Comparison of ENCODE assay signal across 10 cellular contexts in genomic region chr22:19524170-19525115, GRCh38. TPM values are rescaled to one million over a fixed set of nuclear protein-coding genes. Genes with fewer than 3 reads are reported as not detected.
DNase-seq lines count a peak whose midpoint lies in the region; ATAC-seq, FAIRE-seq and TF ChIP-seq lines count a peak whose summit lies in the region.
"Had no signal": no experiment of that assay in that cellular context is flagged by ENCODE, and none has a peak within 500 bp of the region (broad histone marks: within the 10 kb centered on the region; RNA-seq: fewer than 3 reads in every experiment).

Gene CLDN5, minus strand, starts transcription at chr22:19524410. Its CDS starts 155 bp downstream, at chr22:19524255.

- H3K4me1 ChIP-seq in osteoblast (ENCODE audit: insufficient read depth, low read length): peaks cover 5% of the 10 kb centered on the region
- H3K4me1 ChIP-seq: BLaER1 had no signal

- peak within 1 kb of the TSS; percentile 43 for H3K4me3 ChIP-seq in WI38 (ENCODE audit: low read depth, low read length)
- H3K4me3 ChIP-seq in foreskin fibroblast (ENCODE audit: low read depth in 1 of 2, low read length in 2 of 2): peak within 1 kb of the TSS; percentile 22 to 39
- peak within 1 kb of the TSS; percentile 47 for H3K4me3 ChIP-seq in osteoblast (ENCODE audit: insufficient read depth, low read length)
- H3K4me3 ChIP-seq: BLaER1 had no signal

- H3K27ac ChIP-seq in osteoblast (ENCODE audit: low read depth, low read length): no peak within 1 kb of the TSS
- H3K27ac ChIP-seq: BLaER1 had no signal

- no peak for TF ChIP-seq CTCF in WI38 (IDR thresholded peaks at IDR 0.05; ENCODE audit: low read depth, low read length)
- no peak for TF ChIP-seq CTCF in foreskin fibroblast (IDR thresholded peaks at IDR 0.05; ENCODE audit: low read depth, low read length)
- TF ChIP-seq CTCF in osteoblast (IDR thresholded peaks at IDR 0.05; ENCODE audit: extremely low read depth, low read depth, low read length): no peak

- DNase-seq in NCI-H1417 (lab: John Stamatoyannopoulos, UW): peak; percentile 32 to 59 (median 46)
- DNase-seq in NCI-H1417 treated with DMSO at 0.1 percent for 48 hours (lab: John Stamatoyannopoulos, UW): no peak
- peak; percentile 6 to 40 for DNase-seq in foreskin fibroblast
- DNase-seq in osteoblast (ENCODE audit: insufficient read length, low spot score, missing footprints): peak; percentile 82
- no peak for DNase-seq in H54 (ENCODE audit: insufficient read length, low spot score)
- DNase-seq in NCI-H526 treated with DMSO at 0.1 percent for 48 hours (lab: John Stamatoyannopoulos, UW): no peak

- FAIRE-seq in H54 (lab: Jason Lieb, UNC): no peak

- H3K4me2 ChIP-seq in osteoblast (ENCODE audit: insufficient read depth, low read length): peak within 1 kb of the TSS; percentile 69
- H3K4me2 ChIP-seq: BLaER1 had no signal

- peak within 1 kb of the TSS; percentile 41 for H2AFZ ChIP-seq in osteoblast (ENCODE audit: low read length)

- no peaks in the 10 kb centered on the region for H4K20me1 ChIP-seq in osteoblast (ENCODE audit: insufficient read depth, low read length)

- no peaks in the 10 kb centered on the region for H3K79me2 ChIP-seq in osteoblast (ENCODE audit: insufficient read depth, low read length)

- peaks cover 23% of the 10 kb centered on the region for H3K27me3 ChIP-seq in osteoblast (ENCODE audit: insufficient read depth, low read length)

- TF ChIP-seq POLR2A in H54 (IDR thresholded peaks at IDR 0.05; ENCODE audit: low read depth, low read length): no peak

- H3K36me3 ChIP-seq in osteoblast (ENCODE audit: insufficient read depth, low read length): no peaks in the 10 kb centered on the region

- H3K9me3 ChIP-seq in osteoblast (ENCODE audit: low read depth, low read length): no peaks in the 10 kb centered on the region
- H3K9me3 ChIP-seq: BLaER1 had no signal

- no peak for ATAC-seq in GM19463 (IDR thresholded peaks at IDR 0.05; ENCODE audit: unreplicated experiment)

RNA-seq across cellular contexts. Expression of gene CLDN5, which starts in this region (rescaled TPM):
- total RNA-seq in osteoblast: not detected in 2 replicates
- total RNA-seq: RPMI7951 had no signal

Comparison
In these comparisons a context has a peak if more than half of its experiments do, and no peak if none do; other contexts are left out.
1. DNase-seq: peak in NCI-H1417 (3 of 3) and foreskin fibroblast (2 of 2); none in NCI-H1417 treated with DMSO at 0.1 percent for 48 hours (single experiment), H54 (single experiment) and NCI-H526 treated with DMSO at 0.1 percent for 48 hours (single experiment).
2. Peak in DNase-seq, H3K4me3 ChIP-seq and H3K4me2 ChIP-seq in osteoblast; RNA of the gene not detected or under 1 TPM.
3. Peak in every context shown above with its lines, with median percentiles within 50 percentile points of each other: H3K4me3 ChIP-seq.